ENCODE assay signal across 8 cellular contexts in genomic region chr10:26556756-26557640, GRCh38.
DNase-seq lines count a peak whose midpoint lies in the region; ATAC-seq and TF ChIP-seq lines count a peak whose summit lies in the region.

No MANE protein-coding gene starts in this region.

- ATAC-seq in heart left ventricle = peak in 3 of 4 donors; percentile 50 to 72 (median 66)
- no peak for ATAC-seq in HG03354 (IDR thresholded peaks at IDR 0.05; ENCODE audit: poor library complexity, severe bottlenecking, unreplicated experiment)

- H3K9me3 ChIP-seq in heart left ventricle = peaks cover 0 to 2% (median 0%) of the 10 kb centered on the region in 12 donors

- DNase-seq in EH (ENCODE audit: low read depth) (peak; percentile 74), HEK293T (ENCODE audit: extremely low spot score) (peak; percentile 65), NCI-H82 treated with DMSO at 0.1 percent for 48 hours (lab: John Stamatoyannopoulos, UW; ENCODE audit: unreplicated experiment) (peak; percentile 13), heart left ventricle (no peak), retina (peak; percentile 60), NCI-H128 (lab: John Stamatoyannopoulos, UW; ENCODE audit: unreplicated experiment) (no peak)

- H3K9me3 Mint-ChIP-seq in activated naive CD8-positive, alpha-beta T cell (ENCODE audit: low read depth) = no peaks in the 10 kb centered on the region

- peak overlapping the region; percentile 64 for H3K27ac Mint-ChIP-seq in activated naive CD8-positive, alpha-beta T cell

- no peak overlapping the region for H3K4me3 ChIP-seq in heart left ventricle

- TF ChIP-seq POLR2A in heart left ventricle (IDR thresholded peaks at IDR 0.05) = no peak

- peaks cover 0 to 29% (median 0%) of the 10 kb centered on the region in 12 donors for H3K4me1 ChIP-seq in heart left ventricle

- H3K27me3 Mint-ChIP-seq in activated naive CD8-positive, alpha-beta T cell = no peaks in the 10 kb centered on the region

- H3K27ac ChIP-seq in heart left ventricle = no peak overlapping the region

- intact Hi-C loops in heart left ventricle (cut with DNase I) = loop anchor here (1.0 to 10.0 kb wide), 12 partner anchors 220 to 832 kb away; no protein-coding TSS in a partner anchor

- peaks cover 9% of the 10 kb centered on the region for H3K36me3 Mint-ChIP-seq in activated naive CD8-positive, alpha-beta T cell

- CTCF ChIA-PET in HEK293T (lab: Yijun Ruan, JAX) = interaction anchor here (0.6 to 5.9 kb wide), 5 partner anchors 10 to 801 kb away, joined by 3 to 42 read pairs (median 3); no protein-coding TSS in a partner anchor

- peaks cover 0 to 42% (median 0%) of the 10 kb centered on the region in 9 donors for H3K36me3 ChIP-seq in heart left ventricle

- no peak overlapping the region for H3K4me3 Mint-ChIP-seq in activated naive CD8-positive, alpha-beta T cell

- POLR2A ChIA-PET in HEK293T (lab: Yijun Ruan, JAX) = no interaction called here

- TF ChIP-seq CTCF in heart left ventricle (IDR thresholded peaks at IDR 0.05) = peak; percentile 45 to 85 (median 78)

- H3K4me1 Mint-ChIP-seq in activated naive CD8-positive, alpha-beta T cell (ENCODE audit: low read depth) = peaks cover 13% of the 10 kb centered on the region

- peaks cover 0 to 40% (median 0%) of the 10 kb centered on the region in 9 donors for H3K27me3 ChIP-seq in heart left ventricle

- 18 to 27% (median 20%) methylated on average over 9 of the region's 9 CpGs for WGBS in heart left ventricle, 4 donors

TF ChIP-seq in HEK293T, 16 proteins besides CTCF, POLR2A, EP300 and RAD21:
- no peak for TF ChIP-seq NFRKB (IDR thresholded peaks at IDR 0.05)
- TF ChIP-seq SP1 (IDR thresholded peaks at IDR 0.05) = no peak
- no peak for TF ChIP-seq LEF1 (IDR thresholded peaks at IDR 0.05; ENCODE audit: borderline replicate concordance)
- TF ChIP-seq BHLHE40 (IDR thresholded peaks at IDR 0.05; ENCODE audit: borderline replicate concordance) = no peak
- TF ChIP-seq PKNOX1 (IDR thresholded peaks at IDR 0.05) = no peak
- no peak for TF ChIP-seq ELF4 (IDR thresholded peaks at IDR 0.05)
- no peak for TF ChIP-seq CTBP1 (IDR thresholded peaks at IDR 0.05; ENCODE audit: borderline replicate concordance)
- TF ChIP-seq ARNT (IDR thresholded peaks at IDR 0.05) = no peak
- no peak for TF ChIP-seq HDGF (IDR thresholded peaks at IDR 0.05; ENCODE audit: borderline replicate concordance)
- TF ChIP-seq ZNF384 (IDR thresholded peaks at IDR 0.05) = no peak
- TF ChIP-seq FOXK2 (IDR thresholded peaks at IDR 0.05) = no peak
- no peak for TF ChIP-seq TARDBP (IDR thresholded peaks at IDR 0.05)
- TF ChIP-seq L3MBTL2 (conservative IDR thresholded peaks at IDR 0.05) = no peak
- TF ChIP-seq FOXM1 (IDR thresholded peaks at IDR 0.05; ENCODE audit: borderline replicate concordance) = no peak
- no peak for TF ChIP-seq SUZ12 (IDR thresholded peaks at IDR 0.05)
- TF ChIP-seq FOXA1 (IDR thresholded peaks at IDR 0.05) = no peak

Comparison
In these comparisons a context has a peak if more than half of its experiments do, and no peak if none do; other contexts are left out.
1. DNase-seq: peak in EH (single experiment), HEK293T (single experiment), NCI-H82 treated with DMSO at 0.1 percent for 48 hours (single experiment) and retina (single experiment); none in heart left ventricle (0 of 5) and NCI-H128 (single experiment).